Comparison of ENCODE assay signal across 1 cellular context in the genomic region with DNA sequence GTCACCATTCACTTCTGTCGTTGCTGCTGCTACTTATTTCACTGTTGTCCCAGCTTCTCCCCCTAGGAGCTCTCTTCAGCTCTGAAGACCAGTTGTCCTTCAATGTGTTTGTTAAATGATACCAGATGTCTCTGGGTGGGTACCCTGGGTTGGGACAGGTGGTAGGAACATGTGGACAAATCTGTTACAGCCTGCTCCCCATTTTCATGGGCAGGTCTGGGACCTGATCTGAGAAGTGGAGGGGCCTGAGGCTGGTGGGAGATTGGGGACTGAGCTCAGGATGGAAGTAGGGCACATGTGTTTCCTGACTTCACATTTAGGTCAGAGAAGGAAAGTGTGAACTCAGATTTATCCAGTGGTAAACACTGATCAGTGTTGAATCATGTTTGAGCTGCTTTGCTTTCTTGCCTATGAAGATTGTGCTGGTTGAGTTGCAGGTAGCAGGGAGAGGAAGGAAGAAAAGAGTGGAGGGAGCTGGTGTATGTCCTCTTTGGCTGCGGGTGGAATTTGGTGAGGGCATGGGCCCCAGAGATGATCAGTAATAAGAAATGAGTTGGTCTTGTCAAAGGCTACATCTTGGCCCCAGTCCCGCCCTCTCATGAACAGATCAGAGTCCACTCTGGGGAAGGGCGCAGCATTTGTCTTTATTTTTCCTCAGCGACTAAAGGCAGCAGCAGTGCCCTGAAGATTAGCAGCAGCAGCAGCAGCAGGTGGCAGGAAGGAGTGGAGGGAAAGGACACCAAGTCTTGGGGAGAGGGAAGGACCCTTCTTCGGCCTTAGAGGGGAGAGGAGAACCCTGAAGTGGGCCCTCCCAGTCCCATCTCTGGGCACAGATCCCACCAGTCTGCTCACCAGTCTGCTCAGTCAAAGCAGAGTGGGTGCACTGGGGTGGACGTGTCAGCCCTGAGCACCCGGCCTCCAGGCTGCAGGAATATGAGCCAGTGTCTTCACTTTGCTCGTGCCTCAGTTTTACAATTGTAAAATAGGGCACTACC.
TF ChIP-seq lines count a peak whose summit lies in the region.

No MANE protein-coding gene starts in this region.

TF ChIP-seq in endothelial cell of umbilical vein, 7 proteins besides CTCF, POLR2A, EP300 and RAD21:
- TF ChIP-seq JUN (IDR thresholded peaks at IDR 0.05; ENCODE audit: borderline replicate concordance, insufficient read depth, insufficient read length, low read depth) (no peak), EZH2 (IDR thresholded peaks at IDR 0.05; ENCODE audit: borderline replicate concordance, low read depth, low read length, severe bottlenecking) (no peak), MYC (IDR thresholded peaks at IDR 0.05; ENCODE audit: low read depth, low read length) (no peak), FOS (IDR thresholded peaks at IDR 0.05; ENCODE audit: borderline replicate concordance, insufficient read depth, low read length) (no peak), POLR2AphosphoS5 (IDR thresholded peaks at IDR 0.05; ENCODE audit: insufficient read depth, low read depth, low read length) (no peak), GATA2 (IDR thresholded peaks at IDR 0.05; ENCODE audit: insufficient read depth, insufficient read length, low read depth, low read length) (no peak)
- TF ChIP-seq, protein P1, sequence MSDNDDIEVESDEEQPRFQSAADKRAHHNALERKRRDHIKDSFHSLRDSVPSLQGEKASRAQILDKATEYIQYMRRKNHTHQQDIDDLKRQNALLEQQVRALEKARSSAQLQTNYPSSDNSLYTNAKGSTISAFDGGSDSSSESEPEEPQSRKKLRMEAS (IDR thresholded peaks at IDR 0.05; ENCODE audit: insufficient read depth, insufficient read length), result no peak
